Comparison of ENCODE assay signal across 1 cellular context in the genomic region with DNA sequence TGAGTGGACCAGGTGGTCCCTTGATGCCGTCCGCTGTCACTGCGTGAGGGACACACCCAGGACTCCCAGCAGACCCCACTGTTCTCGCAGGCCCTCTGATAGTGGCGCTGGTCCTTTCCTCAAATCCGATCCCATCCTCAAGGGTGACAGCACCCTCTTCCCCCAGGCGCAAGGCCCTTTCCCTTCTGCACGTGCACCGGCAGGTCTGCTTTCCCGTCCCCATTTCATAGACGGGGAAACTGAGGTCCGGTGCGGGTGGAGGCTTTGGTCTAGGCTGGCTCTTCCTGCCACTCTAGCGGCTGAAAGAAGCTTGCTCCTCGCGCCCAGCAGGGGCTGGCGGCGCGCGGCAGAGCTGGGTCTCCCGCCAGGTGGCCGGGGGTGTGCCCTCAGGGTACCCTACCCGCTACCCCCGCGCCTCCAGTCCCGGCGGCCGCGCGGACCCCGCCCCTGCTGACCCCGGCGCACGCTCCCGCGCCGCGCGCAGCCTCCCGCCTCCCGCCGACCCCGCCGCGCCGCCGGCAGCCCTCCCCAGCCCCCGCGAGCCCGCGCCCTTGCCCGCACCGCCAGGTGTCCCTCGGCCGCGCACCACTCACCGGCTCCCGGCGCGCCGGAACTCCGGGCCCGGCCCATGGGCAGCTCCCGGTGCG.
TF ChIP-seq lines count a peak whose summit lies in the region.

No MANE protein-coding gene starts in this region.

TF ChIP-seq in SK-N-SH, 30 proteins besides CTCF, POLR2A, EP300 and RAD21 (continued from another document):
- TF ChIP-seq TAF1 (IDR thresholded peaks at IDR 0.05; ENCODE audit: borderline replicate concordance, low read depth, low read length) (no peak), SMC3 (IDR thresholded peaks at IDR 0.05; ENCODE audit: low read depth, low read length) (no peak)
